Comparison of ENCODE assay signal across 9 cellular contexts in genomic region chr5:16456103-16456832, GRCh38. TPM values are rescaled to one million over a fixed set of nuclear protein-coding genes. Genes with fewer than 3 reads are reported as not detected.
DNase-seq lines count a peak whose midpoint lies in the region; ATAC-seq, FAIRE-seq and TF ChIP-seq lines count a peak whose summit lies in the region.
"Had no signal": no experiment of that assay in that cellular context is flagged by ENCODE, and none has a peak within 500 bp of the region (broad histone marks: within the 10 kb centered on the region; RNA-seq: fewer than 3 reads in every experiment).

No MANE protein-coding gene starts in this region.

- no peak overlapping the region for H3K4me2 ChIP-seq in HepG2 (ENCODE audit: low read depth, low read length)

- TF ChIP-seq CTCF in AG10803 (conservative IDR thresholded peaks at IDR 0.05; ENCODE audit: low read length) (peak; percentile 67), chondrocyte (IDR thresholded peaks at IDR 0.05) (peak; percentile 88), HepG2 (CRISPR knock-in tag; IDR thresholded peaks at IDR 0.05) (peak; percentile 72), testis (IDR thresholded peaks at IDR 0.05) (peak; percentile 60 to 81 (median 72))

- H3K79me2 ChIP-seq in HepG2 (ENCODE audit: insufficient read depth, low read length): peaks cover 17% of the 10 kb centered on the region

- H3K9ac ChIP-seq in HepG2 (ENCODE audit: insufficient read depth, low read depth, low read length): no peak overlapping the region

- no peak overlapping the region for H2AFZ ChIP-seq in HepG2 (ENCODE audit: low read length)

- no peaks in the 10 kb centered on the region for H3K27me3 Mint-ChIP-seq in chondrocyte (ENCODE audit: low read depth)

- intact Hi-C loops in HepG2 (cut with micrococcal nuclease; ENCODE audit: unreplicated experiment): loop anchor here (1.0 kb wide), 2 partner anchors 9 to 296 kb away; partner anchors contain the start of gene ZNF622
- intact Hi-C loops in testis (cut with DNase I; ENCODE audit: low total_unique reads): no loop called here

- CTCF ChIA-PET in HepG2 (lab: Yijun Ruan, JAX; ENCODE audit: low intra/inter-chr PET ratio, low total read pairs): interaction anchor here (2.0 kb wide), 1 partner anchor 295 kb away, joined by 13 read pairs; no protein-coding TSS in a partner anchor

- POLR2A ChIA-PET in HepG2 (lab: Yijun Ruan, JAX): interaction anchor here (1.2 kb wide), 1 partner anchor 10 kb away, joined by 4 read pairs; no protein-coding TSS in a partner anchor

- H4K20me1 ChIP-seq in HepG2 (ENCODE audit: insufficient read depth, low read length): peaks cover 10% of the 10 kb centered on the region

- DNase-seq in AG10803 (ENCODE audit: low read depth): peak; percentile 74
- DNase-seq in GM12891 (ENCODE audit: insufficient read length, low spot score): no peak
- DNase-seq in NCI-H1105 (lab: John Stamatoyannopoulos, UW): peak; percentile 62
- DNase-seq in SKM-1 (lab: John Stamatoyannopoulos, UW; ENCODE audit: unreplicated experiment): peak; percentile 60
- no peak for DNase-seq in chondrocyte (ENCODE audit: low spot score)
- DNase-seq in HepG2 (ENCODE audit: low spot score): peak; percentile 48
- DNase-seq in testis: peak; percentile 25

- TF ChIP-seq EP300 in HepG2 (IDR thresholded peaks at IDR 0.05; ENCODE audit: low read depth in 2 of 2, low read length in 2 of 2): no peak
- no peak for TF ChIP-seq EP300 in HepG2 (CRISPR knock-in tag; IDR thresholded peaks at IDR 0.05; ENCODE audit: borderline replicate concordance)

- TF ChIP-seq POLR2A in GM12891 (IDR thresholded peaks at IDR 0.05; ENCODE audit: low read depth, low read length) (no peak), HepG2 (IDR thresholded peaks at IDR 0.05; ENCODE audit: insufficient read depth in 1 of 2, low read depth in 2 of 2, low read length in 2 of 2) (no peak), testis (IDR thresholded peaks at IDR 0.05) (no peak)

- no TSS peak for BruUV-seq in HepG2 (replicated peaks; lab: Mats Ljungman, UMichigan)

- H3K9me3 Mint-ChIP-seq in chondrocyte (ENCODE audit: low read depth): no peaks in the 10 kb centered on the region

- FAIRE-seq in GM12891 (lab: Jason Lieb, UNC) (peak; percentile 64), HepG2 (lab: Jason Lieb, UNC) (peak; percentile 71)

- peak overlapping the region; percentile 38 for H3K27ac Mint-ChIP-seq in chondrocyte (ENCODE audit: unreplicated experiment)

- H3K4me1 ChIP-seq in HepG2 (ENCODE audit: insufficient read depth, low read length) (peaks cover 2% of the 10 kb centered on the region), testis (no peaks in the 10 kb centered on the region)

- H3K4me3 Mint-ChIP-seq in chondrocyte (ENCODE audit: unreplicated experiment): no peak overlapping the region

- H3K36me3 ChIP-seq in HepG2 (replicated peaks in 1 of 2; ENCODE audit: control insufficient read depth in 1 of 2, insufficient read depth in 2 of 2, low read length in 2 of 2) (peaks cover 22 to 76% of the 10 kb centered on the region in 2 experiments), testis (ENCODE audit: low read depth, missing control alignments) (no peaks in the 10 kb centered on the region)

- H3K4me1 Mint-ChIP-seq in chondrocyte (ENCODE audit: low read depth): peaks cover 33% of the 10 kb centered on the region

- peaks cover 19% of the 10 kb centered on the region for H3K36me3 Mint-ChIP-seq in chondrocyte (ENCODE audit: low read depth)

- in situ Hi-C loops in HepG2 (cut with HindIII; ENCODE audit: extremely low pct_ligation_motif_present, low pct_unique_long_range_greater_than_20kb): loop anchor here (5.0 kb wide), 1 partner anchor 294 kb away; no protein-coding TSS in a partner anchor

- 52% methylated on average over 4 of the region's 4 CpGs for WGBS in HepG2 (ENCODE audit: low lambda C conversion rate)
- 47 to 50% methylated on average over 4 of the region's 4 CpGs for WGBS in testis, 2 donors

- H3K27me3 ChIP-seq in HepG2 (ENCODE audit: control insufficient read depth in 1 of 2, insufficient read depth in 2 of 2, low read length in 2 of 2): no peaks in the 10 kb centered on the region
- H3K27me3 ChIP-seq in testis: no peaks in the 10 kb centered on the region
- H3K27me3 ChIP-seq: SJCRH30 had no signal

- 0 out of 2 replicates have a peak, but pooled peaks have one; percentile 18 for TF ChIP-seq RAD21 in HepG2 (CRISPR knock-in tag; IDR thresholded peaks at IDR 0.05)

- H3K27ac ChIP-seq in HepG2 (ENCODE audit: extremely low read length, insufficient read depth, low read length): no peak overlapping the region
- H3K27ac ChIP-seq in testis: peak overlapping the region in 1 of 2 donors; percentile 21
- H3K27ac ChIP-seq: SJCRH30 had no signal

- no peaks in the 10 kb centered on the region for H3K9me3 ChIP-seq in HepG2 (ENCODE audit: low read length)
- H3K9me3 ChIP-seq in testis: no peaks in the 10 kb centered on the region
- H3K9me3 ChIP-seq: SJCRH30 had no signal

- peak; percentile 58 for ATAC-seq in HG02763 (IDR thresholded peaks at IDR 0.05; ENCODE audit: unreplicated experiment)
- ATAC-seq in HepG2: peak; percentile 83

- H3K4me3 ChIP-seq in AG10803 (ENCODE audit: low read length) (no peak overlapping the region), HepG2 (replicated peaks in 1 of 3; ENCODE audit: insufficient read depth in 1 of 3, low read depth in 2 of 3, low read length in 3 of 3) (no peak overlapping the region), testis (no peak overlapping the region)
- H3K4me3 ChIP-seq: SJCRH30 had no signal

TF ChIP-seq in GM12891, 5 proteins besides CTCF, POLR2A, EP300 and RAD21:
- TF ChIP-seq TAF1 (IDR thresholded peaks at IDR 0.05; ENCODE audit: low read depth, low read length) (no peak), POLR2AphosphoS5 (IDR thresholded peaks at IDR 0.05; ENCODE audit: low read depth, low read length) (no peak), PAX5 (IDR thresholded peaks at IDR 0.05; ENCODE audit: insufficient read depth, low read length, severe bottlenecking) (no peak), SPI1 (IDR thresholded peaks at IDR 0.05; ENCODE audit: low read depth, low read length) (no peak), POU2F2 (IDR thresholded peaks at IDR 0.05; ENCODE audit: low read depth, low read length) (no peak)

TF ChIP-seq in HepG2, 621 proteins besides CTCF, POLR2A, EP300 and RAD21 (continues in another document):
- 0 out of 2 replicates have a peak, but pooled peaks have one; percentile 8 for TF ChIP-seq ARID3A (IDR thresholded peaks at IDR 0.05; ENCODE audit: low read depth, low read length)
- TF ChIP-seq TRAFD1 (CRISPR knock-in tag; IDR thresholded peaks at IDR 0.05; ENCODE audit: borderline replicate concordance): no peak

RNA-seq across cellular contexts. Expression of gene ZNF622, which starts 9.3 kb away (rescaled TPM):
- 32.7 TPM for polyA plus RNA-seq in GM12891 (2012; ENCODE audit: low read depth, missing spikeins)
- total RNA-seq in chondrocyte (30.5 to 32.7 TPM (median 30.9 TPM) in 3 replicates), HepG2 (2016; rRNA removed; fragmentation: Illumina TruSeq; extraction: Trizol) (44.7 and 50.2 TPM in 2 replicates), testis (10 to 100 TPM; 24.5 to 24.8 TPM)
- 7.9 and 9.2 TPM in 2 replicates for total RNA-seq in HepG2 (2016; cell fraction: cytosol; rRNA removed; fragmentation: Illumina TruSeq; extraction: Trizol; ENCODE audit: low read depth)
- 42.5 and 45.6 TPM in 2 replicates for total RNA-seq in HepG2 (2016; cell fraction: insoluble cytoplasmic fraction; rRNA removed; fragmentation: Illumina TruSeq; extraction: Trizol)
- total RNA-seq in HepG2 (2016; cell fraction: membrane; rRNA removed; fragmentation: Illumina TruSeq; extraction: Trizol): 10.6 and 12.6 TPM in 2 replicates
- 25.0 and 27.5 TPM in 2 replicates for total RNA-seq in HepG2 (2016; cell fraction: nucleus; rRNA removed; fragmentation: Illumina TruSeq; extraction: Trizol)
- polyA plus RNA-seq in HepG2 (2011; rRNA removed) (10.9 and 12.1 TPM in 2 replicates), testis (ENCODE audit: insufficient read depth, low read depth, low replicate concordance) (36.3 TPM)
- polyA plus RNA-seq in HepG2 (2011; cell fraction: cytosol; rRNA removed): 11.9 and 12.6 TPM in 2 replicates
- polyA plus RNA-seq in HepG2 (2011; cell fraction: nucleus; rRNA removed): 6.4 and 7.3 TPM in 2 replicates
- 21.6 and 22.5 TPM in 2 replicates for polyA plus RNA-seq in HepG2 (2012)
- 5.6 and 6.2 TPM in 2 replicates for polyA plus RNA-seq in HepG2 (2016; cell fraction: cytosol; fragmentation: Illumina TruSeq; extraction: Trizol; ENCODE audit: low read depth)
- polyA plus RNA-seq in HepG2 (2016; cell fraction: insoluble cytoplasmic fraction; fragmentation: Illumina TruSeq; extraction: Trizol; ENCODE audit: low read depth): 37.3 and 41.8 TPM in 2 replicates
- 6.4 and 8.0 TPM in 2 replicates for polyA plus RNA-seq in HepG2 (2016; cell fraction: membrane; fragmentation: Illumina TruSeq; extraction: Trizol; ENCODE audit: low read depth)
- polyA plus RNA-seq in HepG2 (2016; cell fraction: nucleus; fragmentation: Illumina TruSeq; extraction: Trizol; ENCODE audit: insufficient read depth, low read depth): 27.7 and 29.2 TPM in 2 replicates
- 9.9 and 22.3 TPM in 2 replicates for polyA minus RNA-seq in HepG2 (2011; rRNA and poly(A)+ RNA removed; ENCODE audit: low replicate concordance)
- polyA minus RNA-seq in HepG2 (2011; cell fraction: cytosol; rRNA and poly(A)+ RNA removed): 7.6 and 8.3 TPM in 2 replicates
- polyA minus RNA-seq in HepG2 (2011; cell fraction: nucleus; rRNA and poly(A)+ RNA removed): 15.4 and 18.2 TPM in 2 replicates

Comparison
In these comparisons a context has a peak if more than half of its experiments do, and no peak if none do; other contexts are left out.
1. DNase-seq: peak in AG10803 (single experiment), NCI-H1105 (single experiment), SKM-1 (single experiment), HepG2 (single experiment) and testis (single experiment); none in GM12891 (single experiment) and chondrocyte (single experiment).
2. Peak in every context shown above with its lines, with median percentiles within 50 percentile points of each other: CTCF ChIP-seq.